9 cellular contexts compared by ENCODE assay signal in genomic region chr7:140390466-140391190, GRCh38. TPM values are rescaled to one million over a fixed set of nuclear protein-coding genes. Genes with fewer than 3 reads are reported as not detected.
DNase-seq lines count a peak whose midpoint lies in the region; ATAC-seq and TF ChIP-seq lines count a peak whose summit lies in the region.
"Had no signal": no experiment of that assay in that cellular context is flagged by ENCODE, and none has a peak within 500 bp of the region (broad histone marks: within the 10 kb centered on the region; RNA-seq: fewer than 3 reads in every experiment).

No MANE protein-coding gene starts in this region.

- ATAC-seq in GM19438 (IDR thresholded peaks at IDR 0.05; ENCODE audit: low read depth, unreplicated experiment) (peak; percentile 77), HG03571 (IDR thresholded peaks at IDR 0.05; ENCODE audit: unreplicated experiment) (peak; percentile 61)

- H3K9ac ChIP-seq in BLaER1 treated with 17β-estradiol and CSF1 and Interleukin-3, amounts not matched to agents 10 nM and 100 nM: peak overlapping the region in 10 of 11 experiments; percentile 58 to 84 (median 74); a peak in 20 of 22 replicates

- H4K20me1 ChIP-seq in BLaER1 treated with 17β-estradiol and CSF1 and Interleukin-3, amounts not matched to agents 10 nM and 100 nM: peaks cover 0 to 90% (median 66%) of the 10 kb centered on the region in 11 experiments; a peak in 16 of 22 replicates

- CTCF ChIA-PET in A673 (lab: Charles Lee): no interaction called here

- TF ChIP-seq CTCF in epithelial cell of proximal tubule (conservative IDR thresholded peaks at IDR 0.05; ENCODE audit: low read depth, low read length) (no peak), suprapubic skin (IDR thresholded peaks at IDR 0.05) (no peak), tibial nerve (IDR thresholded peaks at IDR 0.05) (no peak), A673 (conservative IDR thresholded peaks at IDR 0.05; ENCODE audit: low read depth, low read length) (no peak)

- peaks cover 0 to 18% (median 0%) of the 10 kb centered on the region in 11 experiments; a peak in 5 of 22 replicates for H3K27me3 ChIP-seq in BLaER1 treated with 17β-estradiol and CSF1 and Interleukin-3, amounts not matched to agents 10 nM and 100 nM
- H3K27me3 ChIP-seq in suprapubic skin: no peaks in the 10 kb centered on the region
- H3K27me3 ChIP-seq in tibial nerve: no peaks in the 10 kb centered on the region
- H3K27me3 ChIP-seq in A673 (replicated peaks; ENCODE audit: insufficient read depth, low read depth, low read length, poor library complexity): no peaks in the 10 kb centered on the region

- peak overlapping the region in 10 of 11 experiments; percentile 41 to 94 (median 89); a peak in 20 of 22 replicates for H3K27ac ChIP-seq in BLaER1 treated with 17β-estradiol and CSF1 and Interleukin-3, amounts not matched to agents 10 nM and 100 nM
- no peak overlapping the region for H3K27ac ChIP-seq in suprapubic skin
- no peak overlapping the region for H3K27ac ChIP-seq in tibial nerve
- H3K27ac ChIP-seq in A673 (ENCODE audit: low read depth, low read length, poor library complexity, severe bottlenecking): no peak overlapping the region
- H3K27ac ChIP-seq: psoas muscle had no signal

- no TSS peak for BruUV-seq in A673 (replicated peaks; lab: Mats Ljungman, UMichigan)

- POLR2A ChIA-PET in A673 (lab: Charles Lee; ENCODE audit: low non-redundant PET): no interaction called here

- TF ChIP-seq EP300 in suprapubic skin (IDR thresholded peaks at IDR 0.05) (no peak), tibial nerve (IDR thresholded peaks at IDR 0.05) (peak in 1 of 2 donors; percentile 28)

- H3K36me3 ChIP-seq in BLaER1 treated with 17β-estradiol and CSF1 and Interleukin-3, amounts not matched to agents 10 nM and 100 nM: peaks cover 6 to 60% (median 33%) of the 10 kb centered on the region in 11 experiments; a peak in 19 of 22 replicates
- H3K36me3 ChIP-seq in suprapubic skin: no peaks in the 10 kb centered on the region
- H3K36me3 ChIP-seq in tibial nerve: peaks cover 0 to 8% (median 0%) of the 10 kb centered on the region in 3 donors
- no peaks in the 10 kb centered on the region for H3K36me3 ChIP-seq in A673 (ENCODE audit: insufficient read depth, low read length, poor library complexity, severe bottlenecking)

- H3K4me1 ChIP-seq in BLaER1 treated with 17β-estradiol and CSF1 and Interleukin-3, amounts not matched to agents 10 nM and 100 nM: peaks cover 48 to 95% (median 72%) of the 10 kb centered on the region in 10 experiments
- H3K4me1 ChIP-seq in suprapubic skin (no peaks in the 10 kb centered on the region), tibial nerve (peaks cover 0 to 25% (median 0%) of the 10 kb centered on the region in 4 donors), A673 (ENCODE audit: insufficient read depth, low read length, poor library complexity, severe bottlenecking) (peaks cover under 1% of the 10 kb centered on the region)

- no peak for TF ChIP-seq POLR2A in suprapubic skin (IDR thresholded peaks at IDR 0.05)
- TF ChIP-seq POLR2A in tibial nerve (IDR thresholded peaks at IDR 0.05): no peak

- DNase-seq in epithelial cell of proximal tubule (ENCODE audit: low read depth) (peak; percentile 49), suprapubic skin (ENCODE audit: low spot score in 2 of 2) (no peak), dermis blood vessel endothelial cell (no peak), tibial nerve (ENCODE audit: low spot score in 2 of 2) (no peak), A673 (ENCODE audit: low spot score) (no peak)
- DNase-seq: psoas muscle had no signal

- peak overlapping the region; percentile 14 to 64 (median 44); a peak in 16 of 20 replicates for H3K4me3 ChIP-seq in BLaER1 treated with 17β-estradiol and CSF1 and Interleukin-3, amounts not matched to agents 10 nM and 100 nM
- no peak overlapping the region for H3K4me3 ChIP-seq in epithelial cell of proximal tubule (ENCODE audit: low read depth, low read length)
- H3K4me3 ChIP-seq in suprapubic skin: no peak overlapping the region
- H3K4me3 ChIP-seq in tibial nerve: no peak overlapping the region
- H3K4me3 ChIP-seq in A673 (ENCODE audit: low read depth, low read length, poor library complexity, severe bottlenecking): no peak overlapping the region
- H3K4me3 ChIP-seq: psoas muscle had no signal

- H3K4me2 ChIP-seq in BLaER1 treated with 17β-estradiol and CSF1 and Interleukin-3, amounts not matched to agents 10 nM and 100 nM: peak overlapping the region; percentile 86 to 99 (median 91)

- intact Hi-C loops in A673 (cut with micrococcal nuclease; ENCODE audit: unreplicated experiment): no loop called here

- H3K9me3 ChIP-seq in BLaER1 treated with 17β-estradiol and CSF1 and Interleukin-3, amounts not matched to agents 10 nM and 100 nM (replicated peaks in 1 of 11): peaks cover 0 to 9% (median 4%) of the 10 kb centered on the region in 11 experiments; a peak in 4 of 22 replicates
- H3K9me3 ChIP-seq in suprapubic skin: no peaks in the 10 kb centered on the region
- H3K9me3 ChIP-seq in tibial nerve: no peaks in the 10 kb centered on the region
- H3K9me3 ChIP-seq in A673 (ENCODE audit: low read depth, low read length, poor library complexity, severe bottlenecking): no peaks in the 10 kb centered on the region
- H3K9me3 ChIP-seq: psoas muscle had no signal

- WGBS in suprapubic skin: 85% methylated on average over 8 of the region's 8 CpGs
- 79 to 83% methylated on average over 8 of the region's 8 CpGs for WGBS in tibial nerve, 2 donors

RNA-seq across cellular contexts. Expression of gene SLC37A3, which starts 7.7 kb away (rescaled TPM):
- total RNA-seq in epithelial cell of proximal tubule (26.0 and 37.0 TPM in 2 replicates), suprapubic skin (10 to 100 TPM; 27.3 to 61.4 (median 39.2) TPM), dermis blood vessel endothelial cell (55.3 and 83.0 TPM in 2 replicates), tibial nerve (10 to 100 TPM; 39.5 to 69.9 (median 51.7) TPM), A673 (2021) (34.4 and 34.7 TPM in 2 replicates)

RNA-seq across cellular contexts. Expression of gene RAB19, which starts 13.2 kb away (rescaled TPM):
- total RNA-seq in epithelial cell of proximal tubule (2.7 and 3.6 TPM in 2 replicates), suprapubic skin (1 to 10 TPM in 1 of 4 donors, under 1 TPM in 1, not detected in 2; 0.89 to 5.3 TPM), dermis blood vessel endothelial cell (not detected in 2 replicates), tibial nerve (not detected), A673 (2021) (not detected in 2 replicates)
- total RNA-seq: psoas muscle had no signal

Comparison
In these comparisons a context has a peak if more than half of its experiments do, and no peak if none do; other contexts are left out.
1. H3K27ac ChIP-seq: peak in BLaER1 treated with 17β-estradiol and CSF1 and Interleukin-3, amounts not matched to agents 10 nM and 100 nM (10 of 11); none in suprapubic skin (single experiment), tibial nerve (0 of 4) and A673 (single experiment).
2. H3K4me3 ChIP-seq: peak in BLaER1 treated with 17β-estradiol and CSF1 and Interleukin-3, amounts not matched to agents 10 nM and 100 nM (10 of 10); none in epithelial cell of proximal tubule (single experiment), suprapubic skin (single experiment), tibial nerve (0 of 4) and A673 (single experiment).